Comparison of ENCODE assay signal across 19 cellular contexts in genomic region chr20:3729378-3729777, GRCh38. TPM values are rescaled to one million over a fixed set of nuclear protein-coding genes. Genes with fewer than 3 reads are reported as not detected.
DNase-seq lines count a peak whose midpoint lies in the region; ATAC-seq and TF ChIP-seq lines count a peak whose summit lies in the region.
"Had no signal": no experiment of that assay in that cellular context is flagged by ENCODE, and none has a peak within 500 bp of the region (broad histone marks: within the 10 kb centered on the region; RNA-seq: fewer than 3 reads in every experiment).

No MANE protein-coding gene starts in this region.

- peaks cover 62% of the 10 kb centered on the region for H3K27me3 Mint-ChIP-seq in dendritic cell treated with granulocyte-macrophage colony-stimulating factor and Interleukin-4, amounts not matched to agents 40 ng/mL and 50 ng/mL, for 4 days

- intact Hi-C loops in left ventricle myocardium inferior (cut with micrococcal nuclease) (no loop called here), Right ventricle myocardium inferior (cut with DNase I) (no loop called here), upper lobe of right lung (cut with DNase I) (no loop called here), left colon (cut with DNase I, micrococcal nuclease) (no loop called here)
- intact Hi-C loops in dendritic cell treated with granulocyte-macrophage colony-stimulating factor and Interleukin-4, amounts not matched to agents 40 ng/mL and 50 ng/mL, for 4 days (cut with micrococcal nuclease) = no loop called here

- H3K36me3 Mint-ChIP-seq in dendritic cell treated with granulocyte-macrophage colony-stimulating factor and Interleukin-4, amounts not matched to agents 40 ng/mL and 50 ng/mL, for 4 days (ENCODE audit: low read depth) = no peaks in the 10 kb centered on the region
- H3K36me3 Mint-ChIP-seq: CD8-positive, alpha-beta T cell had no signal

- peaks cover 78% of the 10 kb centered on the region for H3K4me1 ChIP-seq in left ventricle myocardium inferior
- H3K4me1 ChIP-seq in upper lobe of right lung = peaks cover 6% of the 10 kb centered on the region

- H3K4me3 ChIP-seq in left ventricle myocardium inferior (no peak overlapping the region), upper lobe of right lung (no peak overlapping the region)
- H3K4me3 ChIP-seq: A549, BLaER1, SK-N-MC had no signal

- no peak overlapping the region for H3K4me3 Mint-ChIP-seq in dendritic cell treated with granulocyte-macrophage colony-stimulating factor and Interleukin-4, amounts not matched to agents 40 ng/mL and 50 ng/mL, for 4 days
- H3K4me3 Mint-ChIP-seq: CD8-positive, alpha-beta T cell had no signal

- peaks cover 62% of the 10 kb centered on the region for H3K4me1 Mint-ChIP-seq in dendritic cell treated with granulocyte-macrophage colony-stimulating factor and Interleukin-4, amounts not matched to agents 40 ng/mL and 50 ng/mL, for 4 days (ENCODE audit: low read depth)

- H3K27ac Mint-ChIP-seq in dendritic cell treated with granulocyte-macrophage colony-stimulating factor and Interleukin-4, amounts not matched to agents 40 ng/mL and 50 ng/mL, for 4 days = peak overlapping the region; percentile 43
- H3K27ac Mint-ChIP-seq: CD8-positive, alpha-beta T cell had no signal

- DNase-seq in left ventricle myocardium inferior = no peak
- no peak for DNase-seq in Right ventricle myocardium inferior (ENCODE audit: missing footprints)
- DNase-seq in upper lobe of right lung = peak; percentile 46
- no peak for DNase-seq in NCI-H2227 treated with DMSO at 0.1 percent for 48 hours (lab: John Stamatoyannopoulos, UW)
- DNase-seq in left colon = no peak
- DNase-seq: Calu3; CD8-positive, alpha-beta T cell; KBM-7; NCI-H1105 treated with DMSO at 0.1 percent for 48 hours; NCI-H1694; NCI-H510A treated with DMSO at 0.1 percent for 48 hours; NCI-H774; OCI-M1; SHP77 had no signal

- H3K27ac ChIP-seq in left ventricle myocardium inferior (replicated peaks) = peak overlapping the region; percentile 95
- H3K27ac ChIP-seq in upper lobe of right lung = no peak overlapping the region
- H3K27ac ChIP-seq: A549, BLaER1, SK-N-MC had no signal

- H3K9me3 ChIP-seq in left ventricle myocardium inferior (replicated peaks) (no peaks in the 10 kb centered on the region), upper lobe of right lung (no peaks in the 10 kb centered on the region)
- H3K9me3 ChIP-seq: A549, BLaER1 had no signal

- ATAC-seq in Right ventricle myocardium inferior (no peak), upper lobe of right lung (no peak), left colon (no peak)
- ATAC-seq: CD8-positive, alpha-beta T cell had no signal

- TF ChIP-seq CTCF in left ventricle myocardium inferior (IDR thresholded peaks at IDR 0.05; ENCODE audit: borderline replicate concordance) (no peak), upper lobe of right lung (IDR thresholded peaks at IDR 0.05) (no peak)

- no peaks in the 10 kb centered on the region for H3K9me3 Mint-ChIP-seq in dendritic cell treated with granulocyte-macrophage colony-stimulating factor and Interleukin-4, amounts not matched to agents 40 ng/mL and 50 ng/mL, for 4 days
- H3K9me3 Mint-ChIP-seq: CD8-positive, alpha-beta T cell had no signal

- H3K36me3 ChIP-seq in left ventricle myocardium inferior (no peaks in the 10 kb centered on the region), upper lobe of right lung (no peaks in the 10 kb centered on the region)
- H3K36me3 ChIP-seq: BLaER1 had no signal

- H3K27me3 ChIP-seq in left ventricle myocardium inferior (ENCODE audit: low read depth) (peaks cover 64% of the 10 kb centered on the region), upper lobe of right lung (peaks cover 8% of the 10 kb centered on the region)

RNA-seq across cellular contexts. Expression of gene HSPA12B, which starts 3.1 kb away (rescaled TPM):
- total RNA-seq in left ventricle myocardium inferior = 12.5 TPM
- total RNA-seq in Right ventricle myocardium inferior = 17.5 TPM
- total RNA-seq in upper lobe of right lung = 33.7 TPM
- total RNA-seq in left colon = 1 to 10 TPM; 2.3 to 2.5 TPM
- total RNA-seq: Calu3; CD8-positive, alpha-beta T cell had no signal

RNA-seq across cellular contexts. Expression of gene SIGLEC1, which starts 17.0 kb away (rescaled TPM):
- total RNA-seq in left ventricle myocardium inferior (6.4 TPM), Right ventricle myocardium inferior (9.5 TPM), upper lobe of right lung (53.6 TPM), left colon (10 to 100 TPM in 1 of 2 donors, 1 to 10 TPM in 1; 3.1 to 10.4 TPM)
- total RNA-seq: Calu3, H1 had no signal

RNA-seq across cellular contexts. Expression of gene ADISSP, which starts 38.2 kb away (rescaled TPM):
- total RNA-seq in left ventricle myocardium inferior = 10.2 TPM
- 14.6 TPM for total RNA-seq in Right ventricle myocardium inferior
- total RNA-seq in upper lobe of right lung = 23.3 TPM
- 10 to 100 TPM; 13.3 to 19.8 TPM for total RNA-seq in left colon

RNA-seq across cellular contexts. Expression of gene ADAM33, which starts 47.6 kb away (rescaled TPM):
- total RNA-seq in left ventricle myocardium inferior (10.8 TPM), Right ventricle myocardium inferior (13.4 TPM), upper lobe of right lung (11.0 TPM), left colon (10 to 100 TPM in 1 of 2 donors, 1 to 10 TPM in 1; 6.4 to 20.7 TPM)
- total RNA-seq: Calu3; CD8-positive, alpha-beta T cell had no signal

RNA-seq across cellular contexts. Expression of gene SPEF1, which starts 51.9 kb away (rescaled TPM):
- total RNA-seq in left ventricle myocardium inferior = 0.33 TPM
- 0.14 TPM for total RNA-seq in Right ventricle myocardium inferior
- 0.46 TPM for total RNA-seq in upper lobe of right lung
- total RNA-seq in left colon = under 1 TPM in 1 of 2 donors, not detected in 1; 0.14 TPM
